ENCODE assay signal across 8 cellular contexts in genomic region chr17:74671031-74671771, GRCh38. TPM values are rescaled to one million over a fixed set of nuclear protein-coding genes. Genes with fewer than 3 reads are reported as not detected.
DNase-seq lines count a peak whose midpoint lies in the region; ATAC-seq, FAIRE-seq and TF ChIP-seq lines count a peak whose summit lies in the region.

No MANE protein-coding gene starts in this region.

- peaks cover 13% of the 10 kb centered on the region; the same call in 1 of the 2 replicates for H3K4me1 ChIP-seq in Caco-2

- H3K4me3 Mint-ChIP-seq in Caco-2 (ENCODE audit: unreplicated experiment) (no peak overlapping the region), neural crest cell (no peak overlapping the region)
- H3K4me3 Mint-ChIP-seq in activated T-helper 1 cell treated with anti-CD3 and anti-CD28 coated beads, Interleukin-12 subunit alpha, Interleukin-12 subunit beta, Interleukin-2, Interleukin-4 antibody, amounts not matched to agents 30 ng/mL and 10 ng/mL and 1 ng/mL, durations not matched to agents 14 hours and 24 hours and 36 hours, result no peak overlapping the region

- no peaks in the 10 kb centered on the region for H3K9me3 ChIP-seq in Caco-2

- POLR2A ChIA-PET in Caco-2 (lab: Charles Lee), result no interaction called here

- H3K36me3 Mint-ChIP-seq in Caco-2 (ENCODE audit: insufficient read depth, unreplicated experiment) (no peaks in the 10 kb centered on the region), neural crest cell (ENCODE audit: low read depth) (no peaks in the 10 kb centered on the region)
- peaks cover 2% of the 10 kb centered on the region for H3K36me3 Mint-ChIP-seq in activated T-helper 1 cell treated with anti-CD3 and anti-CD28 coated beads, Interleukin-12 subunit alpha, Interleukin-12 subunit beta, Interleukin-2, Interleukin-4 antibody, amounts not matched to agents 30 ng/mL and 10 ng/mL and 1 ng/mL, durations not matched to agents 14 hours and 24 hours and 36 hours (ENCODE audit: low read depth)

- no peaks in the 10 kb centered on the region for H3K36me3 ChIP-seq in Caco-2 (ENCODE audit: control insufficient read depth, insufficient read depth, low read length)

- DNase-seq in Caco-2, result peak; percentile 83 to 89
- DNase-seq in NCI-H460 (ENCODE audit: extremely low read depth, low read depth), result peak; percentile 82
- DNase-seq in activated T-helper 1 cell treated with anti-CD3 and anti-CD28 coated beads, Interleukin-12 subunit alpha, Interleukin-12 subunit beta, Interleukin-2, Interleukin-4 antibody, amounts not matched to agents 30 ng/mL and 10 ng/mL and 1 ng/mL, durations not matched to agents 14 hours and 24 hours and 36 hours (ENCODE audit: low spot score), result peak; percentile 67
- DNase-seq in fibroblast of villous mesenchyme (ENCODE audit: low read depth), result peak; percentile 80
- peak; percentile 90 for DNase-seq in neural crest cell (ENCODE audit: low read depth, low spot score)
- peak; percentile 78 for DNase-seq in stimulated activated naive CD8-positive, alpha-beta T cell treated with anti-CD3 and anti-CD28 coated beads, Interleukin-15, Interleukin-2, amounts not matched to agents 100 U/mL and 50 U/mL, for 24 hours
- no peak for DNase-seq in RCC 7860 (ENCODE audit: low spot score)

- TF ChIP-seq CTCF in Caco-2 (IDR thresholded peaks at IDR 0.05; ENCODE audit: insufficient read depth in 1 of 2, low read depth in 1 of 2, low read length in 1 of 2, severe bottlenecking in 1 of 2, unreplicated experiment in 1 of 2), result no peak
- no peak for TF ChIP-seq CTCF in fibroblast of villous mesenchyme (IDR thresholded peaks at IDR 0.05; ENCODE audit: insufficient read depth, low read depth, low read length)
- no peak for TF ChIP-seq CTCF in neural crest cell (conservative IDR thresholded peaks at IDR 0.05)

- peaks cover 16% of the 10 kb centered on the region for H3K4me1 Mint-ChIP-seq in Caco-2 (ENCODE audit: low read depth, unreplicated experiment)
- H3K4me1 Mint-ChIP-seq in activated T-helper 1 cell treated with anti-CD3 and anti-CD28 coated beads, Interleukin-12 subunit alpha, Interleukin-12 subunit beta, Interleukin-2, Interleukin-4 antibody, amounts not matched to agents 30 ng/mL and 10 ng/mL and 1 ng/mL, durations not matched to agents 14 hours and 24 hours and 36 hours (ENCODE audit: low read depth), result no peaks in the 10 kb centered on the region
- H3K4me1 Mint-ChIP-seq in neural crest cell, result no peaks in the 10 kb centered on the region

- intact Hi-C loops in Caco-2 (cut with micrococcal nuclease; ENCODE audit: unreplicated experiment), result no loop called here
- intact Hi-C loops in activated T-helper 1 cell treated with anti-CD3 and anti-CD28 coated beads, Interleukin-12 subunit alpha, Interleukin-12 subunit beta, Interleukin-2, Interleukin-4 antibody, amounts not matched to agents 30 ng/mL and 10 ng/mL and 1 ng/mL, durations not matched to agents 14 hours and 24 hours and 36 hours (cut with micrococcal nuclease), result loop anchor here (5.0 kb wide), 1 partner anchor 66 kb away; the partner anchor contains the start of gene RAB37

- H3K27ac Mint-ChIP-seq in Caco-2 (ENCODE audit: unreplicated experiment), result no peak overlapping the region
- no peak overlapping the region for H3K27ac Mint-ChIP-seq in activated T-helper 1 cell treated with anti-CD3 and anti-CD28 coated beads, Interleukin-12 subunit alpha, Interleukin-12 subunit beta, Interleukin-2, Interleukin-4 antibody, amounts not matched to agents 30 ng/mL and 10 ng/mL and 1 ng/mL, durations not matched to agents 14 hours and 24 hours and 36 hours
- H3K27ac Mint-ChIP-seq in neural crest cell (ENCODE audit: unreplicated experiment), result no peak overlapping the region

- no peaks in the 10 kb centered on the region for H3K27me3 ChIP-seq in Caco-2 (replicated peaks; ENCODE audit: control insufficient read depth, insufficient read depth, low read length)

- BruUV-seq in Caco-2 (replicated peaks; lab: Mats Ljungman, UMichigan), result no TSS peak

- CTCF ChIA-PET in Caco-2 (lab: Charles Lee), result interaction anchor here (1.3 to 2.8 kb wide), 2 partner anchors 14 to 66 kb away, joined by 12 to 17 read pairs; partner anchors contain the start of gene RAB37

- ATAC-seq in stimulated activated naive CD8-positive, alpha-beta T cell treated with anti-CD3 and anti-CD28 coated beads, Interleukin-15, Interleukin-2, amounts not matched to agents 100 U/mL and 50 U/mL, for 24 hours, result peak; percentile 78
- ATAC-seq in GM21576 (IDR thresholded peaks at IDR 0.05; ENCODE audit: unreplicated experiment), result no peak

- H3K9me3 Mint-ChIP-seq in Caco-2 (ENCODE audit: unreplicated experiment) (peaks cover 8% of the 10 kb centered on the region), neural crest cell (no peaks in the 10 kb centered on the region)
- H3K9me3 Mint-ChIP-seq in activated T-helper 1 cell treated with anti-CD3 and anti-CD28 coated beads, Interleukin-12 subunit alpha, Interleukin-12 subunit beta, Interleukin-2, Interleukin-4 antibody, amounts not matched to agents 30 ng/mL and 10 ng/mL and 1 ng/mL, durations not matched to agents 14 hours and 24 hours and 36 hours, result peaks cover 9% of the 10 kb centered on the region

- FAIRE-seq in RCC 7860 (lab: Jason Lieb, UNC), result no peak

- H3K27me3 Mint-ChIP-seq in Caco-2 (ENCODE audit: insufficient read depth, unreplicated experiment), result peaks cover 10% of the 10 kb centered on the region
- H3K27me3 Mint-ChIP-seq in activated T-helper 1 cell treated with anti-CD3 and anti-CD28 coated beads, Interleukin-12 subunit alpha, Interleukin-12 subunit beta, Interleukin-2, Interleukin-4 antibody, amounts not matched to agents 30 ng/mL and 10 ng/mL and 1 ng/mL, durations not matched to agents 14 hours and 24 hours and 36 hours (ENCODE audit: insufficient read depth), result peaks cover 65% of the 10 kb centered on the region
- H3K27me3 Mint-ChIP-seq in neural crest cell (ENCODE audit: low read depth), result peaks cover 96% of the 10 kb centered on the region

- H3K4me3 ChIP-seq in Caco-2 (ENCODE audit: low read depth, low read length) (no peak overlapping the region), fibroblast of villous mesenchyme (ENCODE audit: low read depth, low read length) (no peak overlapping the region)

RNA-seq across cellular contexts. Expression of gene CD300LF, which starts 41.5 kb away (rescaled TPM):
- total RNA-seq in Caco-2 (2022) (2.2 and 2.4 TPM in 2 replicates), fibroblast of villous mesenchyme (not detected in 2 replicates), neural crest cell (not detected in 2 replicates)
- total RNA-seq in NCI-H460 (2014; rRNA removed; shearing (Covaris generic)), result not detected in 2 replicates
- not detected in 2 replicates for polyA plus RNA-seq in NCI-H460 (2014; cell fraction: nucleus; rRNA removed)
- total RNA-seq in activated T-helper 1 cell treated with anti-CD3 and anti-CD28 coated beads, Interleukin-12 subunit alpha, Interleukin-12 subunit beta, Interleukin-2, Interleukin-4 antibody, amounts not matched to agents 30 ng/mL and 10 ng/mL and 1 ng/mL, durations not matched to agents 14 hours and 24 hours and 36 hours, result not detected in 2 replicates

RNA-seq across cellular contexts. Expression of gene CD300E, which starts 47.7 kb away (rescaled TPM):
- total RNA-seq in Caco-2 (2022), result not detected in 2 replicates
- not detected in 2 replicates for total RNA-seq in NCI-H460 (2014; rRNA removed; shearing (Covaris generic))
- not detected in 2 replicates for polyA plus RNA-seq in NCI-H460 (2014; cell fraction: nucleus; rRNA removed)
- not detected in 2 replicates for total RNA-seq in activated T-helper 1 cell treated with anti-CD3 and anti-CD28 coated beads, Interleukin-12 subunit alpha, Interleukin-12 subunit beta, Interleukin-2, Interleukin-4 antibody, amounts not matched to agents 30 ng/mL and 10 ng/mL and 1 ng/mL, durations not matched to agents 14 hours and 24 hours and 36 hours
- total RNA-seq in fibroblast of villous mesenchyme, result not detected in 2 replicates
- total RNA-seq in neural crest cell, result not detected in 2 replicates
